ENCODE assay signal across 20 cellular contexts in the genomic region with DNA sequence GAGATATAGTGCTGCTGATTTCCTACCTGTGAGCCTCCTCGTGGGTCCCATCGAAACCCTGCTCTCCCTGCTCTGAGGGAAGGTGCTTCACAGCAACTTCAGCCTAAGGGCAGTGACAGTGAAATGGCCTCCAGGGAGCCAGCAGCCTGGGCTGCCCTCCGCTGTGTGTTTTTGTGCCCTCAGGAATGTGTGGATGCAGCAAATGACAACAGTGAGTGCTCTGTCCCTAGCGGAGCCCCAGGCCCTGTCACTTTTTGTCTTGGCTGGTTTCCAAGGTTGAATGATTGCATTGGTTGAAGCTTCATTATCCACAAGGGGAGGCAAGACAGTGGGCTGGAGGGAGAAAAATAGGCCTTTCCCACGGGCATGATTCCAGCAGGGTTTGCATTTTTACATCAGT. TPM values are rescaled to one million over a fixed set of nuclear protein-coding genes. Genes with fewer than 3 reads are reported as not detected.
DNase-seq lines count a peak whose midpoint lies in the region; ATAC-seq and TF ChIP-seq lines count a peak whose summit lies in the region.
"Had no signal": no experiment of that assay in that cellular context is flagged by ENCODE, and none has a peak within 500 bp of the region (broad histone marks: within the 10 kb centered on the region; RNA-seq: fewer than 3 reads in every experiment).

No MANE protein-coding gene starts in this region.

- WGBS in tibial nerve, 2 donors = 42 to 44% methylated on average over 5 of the region's 5 CpGs
- WGBS in testis, 2 donors = 67 to 86% methylated on average over 4 to 5 of the region's 5 CpGs

- TF ChIP-seq EP300 in tibial nerve (IDR thresholded peaks at IDR 0.05) = no peak

- peak; percentile 15 for DNase-seq in NCI-H82 (lab: John Stamatoyannopoulos, UW)
- no peak for DNase-seq in NCI-H82 treated with DMSO at 0.1 percent for 48 hours (lab: John Stamatoyannopoulos, UW; ENCODE audit: unreplicated experiment)
- DNase-seq in SJCRH30 = peak; percentile 37 to 73
- DNase-seq in islet precursor cell = peak; percentile 93
- no peak for DNase-seq in tibial nerve (ENCODE audit: low spot score in 2 of 2)
- DNase-seq in testis = no peak
- DNase-seq in WERI-Rb-1 = no peak
- DNase-seq: activated CD8-positive, alpha-beta T cell treated with anti-CD3 and anti-CD28 coated beads for 36 hours; activated T-cell treated with anti-CD3 and anti-CD28 coated beads, Interleukin-2, amount 50 U/mL, for 72 hours; CD4-positive, alpha-beta T cell; foreskin fibroblast; H9; NCI-H510A treated with DMSO at 0.1 percent for 48 hours; PC-9; right cardiac atrium; stimulated activated CD4-positive, alpha-beta T cell treated with anti-CD3 and anti-CD28 coated beads, Interleukin-2, amount 100 ng/mL, for 48 hours; stimulated activated CD8-positive, alpha-beta memory T cell treated with anti-CD3 and anti-CD28 coated beads, Interleukin-4, amount 100 ng/mL, for 48 hours; thyroid gland had no signal

- H3K9me3 ChIP-seq in SJCRH30 (replicated peaks) = no peaks in the 10 kb centered on the region
- no peaks in the 10 kb centered on the region for H3K9me3 ChIP-seq in tibial nerve
- no peaks in the 10 kb centered on the region for H3K9me3 ChIP-seq in testis
- no peaks in the 10 kb centered on the region for H3K9me3 ChIP-seq in WERI-Rb-1 (ENCODE audit: severe bottlenecking)
- H3K9me3 ChIP-seq: thyroid gland had no signal

- H3K4me3 ChIP-seq in SJCRH30 (no peak overlapping the region), tibial nerve (no peak overlapping the region), testis (no peak overlapping the region), WERI-Rb-1 (ENCODE audit: low read depth, low read length) (no peak overlapping the region)
- H3K4me3 ChIP-seq: PC-9, thyroid gland had no signal

- TF ChIP-seq POLR2A in tibial nerve (IDR thresholded peaks at IDR 0.05) (no peak), testis (IDR thresholded peaks at IDR 0.05) (no peak)

- H3K27ac ChIP-seq in SJCRH30 (no peak overlapping the region), tibial nerve (peak overlapping the region in 3 of 4 donors; percentile 7 to 67 (median 25)), testis (no peak overlapping the region), WERI-Rb-1 (no peak overlapping the region)
- H3K27ac ChIP-seq: PC-9, thyroid gland had no signal

- no peaks in the 10 kb centered on the region for H3K36me3 ChIP-seq in SJCRH30
- H3K36me3 ChIP-seq in tibial nerve = no peaks in the 10 kb centered on the region
- H3K36me3 ChIP-seq in testis (ENCODE audit: low read depth, missing control alignments) = no peaks in the 10 kb centered on the region
- H3K36me3 ChIP-seq in WERI-Rb-1 = no peaks in the 10 kb centered on the region
- H3K36me3 ChIP-seq: thyroid gland had no signal

- intact Hi-C loops in testis (cut with DNase I; ENCODE audit: low total_unique reads) = no loop called here

- no peaks in the 10 kb centered on the region for H3K27me3 ChIP-seq in SJCRH30
- no peaks in the 10 kb centered on the region for H3K27me3 ChIP-seq in tibial nerve
- no peaks in the 10 kb centered on the region for H3K27me3 ChIP-seq in testis
- H3K27me3 ChIP-seq in WERI-Rb-1 (ENCODE audit: insufficient read depth, low read depth, severe bottlenecking) = no peaks in the 10 kb centered on the region
- H3K27me3 ChIP-seq: thyroid gland had no signal

- no peak for ATAC-seq in GM21717 (IDR thresholded peaks at IDR 0.05; ENCODE audit: unreplicated experiment)
- ATAC-seq: activated CD8-positive, alpha-beta T cell treated with anti-CD3 and anti-CD28 coated beads for 36 hours; activated T-cell treated with anti-CD3 and anti-CD28 coated beads, Interleukin-2, amount 50 U/mL, for 72 hours; right cardiac atrium had no signal

- no peak for TF ChIP-seq CTCF in tibial nerve (IDR thresholded peaks at IDR 0.05)
- TF ChIP-seq CTCF in testis (IDR thresholded peaks at IDR 0.05) = no peak
- TF ChIP-seq CTCF in WERI-Rb-1 (IDR thresholded peaks at IDR 0.05; ENCODE audit: low read depth, low read length) = no peak

- H3K4me1 ChIP-seq in SJCRH30 (0 out of 2 replicates have a peak, but pooled peaks cover 3% of the 10 kb centered on the region), tibial nerve (peaks cover 0 to 41% (median 20%) of the 10 kb centered on the region in 4 donors), testis (peaks cover 4% of the 10 kb centered on the region)

RNA-seq across cellular contexts. Expression of gene STON1, which starts 42.8 kb away (rescaled TPM):
- 12.5 and 13.7 TPM in 2 replicates for total RNA-seq in SJCRH30 (2014; rRNA removed; shearing (Covaris generic))
- 10 to 100 TPM; 34.1 to 57.0 (median 46.9) TPM for total RNA-seq in tibial nerve
- 1 to 10 TPM; 5.1 to 5.7 TPM for total RNA-seq in testis
- polyA plus RNA-seq in testis (ENCODE audit: insufficient read depth, low read depth, low replicate concordance) = 3.8 TPM

RNA-seq across cellular contexts. Expression of gene GTF2A1L, which starts 44.9 kb away (rescaled TPM):
- 0.40 TPM in 1 of 2 replicates, not detected in the other for total RNA-seq in SJCRH30 (2014; rRNA removed; shearing (Covaris generic))
- total RNA-seq in tibial nerve = 1 to 10 TPM; 2.5 to 9.9 (median 6.7) TPM
- 10 to 100 TPM; 24.4 to 36.1 TPM for total RNA-seq in testis
- 99.0 TPM for polyA plus RNA-seq in testis (ENCODE audit: insufficient read depth, low read depth, low replicate concordance)
- total RNA-seq: activated CD8-positive, alpha-beta T cell treated with anti-CD3 and anti-CD28 coated beads for 36 hours; activated T-cell treated with anti-CD3 and anti-CD28 coated beads, Interleukin-2, amount 50 U/mL, for 72 hours; CD4-positive, alpha-beta T cell; H9; PC-9 had no signal
- polyA plus RNA-seq: IgD-negative memory B cell, right cardiac atrium had no signal

Comparison
In these comparisons a context has a peak if more than half of its experiments do, and no peak if none do; other contexts are left out.
1. DNase-seq: peak in NCI-H82 (single experiment), SJCRH30 (2 of 2) and islet precursor cell (single experiment); none in NCI-H82 treated with DMSO at 0.1 percent for 48 hours (single experiment), tibial nerve (0 of 2), testis (single experiment) and WERI-Rb-1 (single experiment).
2. H3K27ac ChIP-seq: peak in tibial nerve (3 of 4); none in SJCRH30 (single experiment), testis (0 of 2) and WERI-Rb-1 (single experiment).